22 cellular contexts compared by ENCODE assay signal in the genomic region with DNA sequence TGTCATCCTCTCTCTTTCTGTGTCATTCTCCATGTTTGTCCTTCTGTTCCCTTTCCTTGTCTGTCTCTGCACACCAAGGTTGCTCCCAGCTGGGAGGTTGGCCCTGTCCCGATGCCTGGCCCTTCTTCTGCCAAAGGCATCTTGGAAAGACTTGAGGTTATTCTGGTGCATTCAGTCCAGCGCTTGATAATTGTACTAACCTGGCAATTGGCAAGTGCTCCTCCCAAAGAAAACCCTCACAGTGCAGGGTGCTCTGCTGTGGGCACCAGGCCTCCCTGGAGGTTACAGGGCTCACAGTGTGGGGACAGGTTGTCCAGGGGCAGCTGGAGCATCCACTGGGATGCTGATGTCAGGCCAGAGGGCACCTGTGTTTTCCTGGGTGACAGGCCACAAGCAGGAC.
"Had no signal": no experiment of that assay in that cellular context is flagged by ENCODE, and none has a peak within 500 bp of the region (broad histone marks: within the 10 kb centered on the region; RNA-seq: fewer than 3 reads in every experiment).

No MANE protein-coding gene starts in this region.

- H3K27me3 Mint-ChIP-seq: activated B cell treated with CpG ODN at 0.5 μM for 24 hours; activated CD8-positive, alpha-beta T cell treated with anti-CD3 and anti-CD28 coated beads for 36 hours; dendritic cell treated with granulocyte-macrophage colony-stimulating factor and Interleukin-4, amounts not matched to agents 40 ng/mL and 50 ng/mL, for 4 days; T-cell had no signal

- H3K9me3 Mint-ChIP-seq: activated B cell treated with CpG ODN at 0.5 μM for 24 hours; activated CD8-positive, alpha-beta T cell treated with anti-CD3 and anti-CD28 coated beads for 36 hours; activated naive CD4-positive, alpha-beta T cell treated with anti-CD3 and anti-CD28 coated beads, Interleukin-2, amount 50 U/mL, for 24 hours; activated T-helper 2 cell treated with anti-CD3 and anti-CD28 coated beads, Interferon-gamma antibody, Interleukin-2, Interleukin-4, amounts not matched to agents 10 μg/mL and 5 μg/mL and 100 μg/mL, durations not matched to agents 14 hours and 24 hours and 36 hours; dendritic cell treated with granulocyte-macrophage colony-stimulating factor and Interleukin-4, amounts not matched to agents 40 ng/mL and 50 ng/mL, for 4 days; memory B cell; T-cell had no signal

- H3K27me3 ChIP-seq: ascending aorta, breast epithelium, heart right ventricle, stomach had no signal

- H3K27ac Mint-ChIP-seq: activated B cell treated with CpG ODN at 0.5 μM for 24 hours; activated CD8-positive, alpha-beta T cell treated with anti-CD3 and anti-CD28 coated beads for 36 hours; activated naive CD4-positive, alpha-beta T cell treated with anti-CD3 and anti-CD28 coated beads, Interleukin-2, amount 50 U/mL, for 24 hours; activated T-helper 2 cell treated with anti-CD3 and anti-CD28 coated beads, Interferon-gamma antibody, Interleukin-2, Interleukin-4, amounts not matched to agents 10 μg/mL and 5 μg/mL and 100 μg/mL, durations not matched to agents 14 hours and 24 hours and 36 hours; dendritic cell treated with granulocyte-macrophage colony-stimulating factor and Interleukin-4, amounts not matched to agents 40 ng/mL and 50 ng/mL, for 4 days; memory B cell; T-cell had no signal

- DNase-seq: activated B cell treated with CpG ODN at 0.5 μM for 24 hours; activated CD4-positive, alpha-beta T cell treated with anti-CD3 and anti-CD28 coated beads for 48 hours; activated CD8-positive, alpha-beta T cell treated with anti-CD3 and anti-CD28 coated beads for 36 hours; activated T-cell treated with anti-CD3 and anti-CD28 coated beads, Interleukin-2, amount 50 U/mL, for 1 hour; cerebellar nuclear complex; effector CD8-positive, alpha-beta T cell; esophagus squamous epithelium; heart right ventricle; left ventricle myocardium inferior; retina; SK-N-SH; small intestine; stimulated activated CD4-positive, alpha-beta T cell treated with anti-CD3 and anti-CD28 coated beads, Interleukin-4, amount 100 ng/mL, for 1 hour; stomach; T-cell; trophoblast cell had no signal

- H3K36me3 Mint-ChIP-seq: activated naive CD4-positive, alpha-beta T cell treated with anti-CD3 and anti-CD28 coated beads, Interleukin-2, amount 50 U/mL, for 24 hours; memory B cell; T-cell had no signal

- H3K4me3 ChIP-seq: ascending aorta, breast epithelium, esophagus squamous epithelium, heart right ventricle, left ventricle myocardium inferior, stomach had no signal

- H3K27ac ChIP-seq: ascending aorta, breast epithelium, esophagus squamous epithelium, heart right ventricle, left ventricle myocardium inferior, stomach had no signal

- H3K4me3 Mint-ChIP-seq: activated B cell treated with CpG ODN at 0.5 μM for 24 hours; activated CD8-positive, alpha-beta T cell treated with anti-CD3 and anti-CD28 coated beads for 36 hours; activated naive CD4-positive, alpha-beta T cell treated with anti-CD3 and anti-CD28 coated beads, Interleukin-2, amount 50 U/mL, for 24 hours; dendritic cell treated with granulocyte-macrophage colony-stimulating factor and Interleukin-4, amounts not matched to agents 40 ng/mL and 50 ng/mL, for 4 days; memory B cell; T-cell had no signal

- H3K36me3 ChIP-seq: ascending aorta, breast epithelium, esophagus squamous epithelium, heart right ventricle, left ventricle myocardium inferior, stomach had no signal

- ATAC-seq: activated CD8-positive, alpha-beta T cell treated with anti-CD3 and anti-CD28 coated beads for 36 hours; T-cell had no signal

- H3K9me3 ChIP-seq: ascending aorta, breast epithelium, esophagus squamous epithelium, heart right ventricle, left ventricle myocardium inferior, SK-N-SH, stomach had no signal

- H3K9ac ChIP-seq: SK-N-SH had no signal

- H3K4me2 ChIP-seq: SK-N-SH had no signal

- H3K4me1 Mint-ChIP-seq: activated B cell treated with CpG ODN at 0.5 μM for 24 hours; activated naive CD4-positive, alpha-beta T cell treated with anti-CD3 and anti-CD28 coated beads, Interleukin-2, amount 50 U/mL, for 24 hours; memory B cell; T-cell had no signal

- H3K4me1 ChIP-seq: ascending aorta, breast epithelium had no signal
